ENCODE assay signal across 10 cellular contexts in the genomic region with DNA sequence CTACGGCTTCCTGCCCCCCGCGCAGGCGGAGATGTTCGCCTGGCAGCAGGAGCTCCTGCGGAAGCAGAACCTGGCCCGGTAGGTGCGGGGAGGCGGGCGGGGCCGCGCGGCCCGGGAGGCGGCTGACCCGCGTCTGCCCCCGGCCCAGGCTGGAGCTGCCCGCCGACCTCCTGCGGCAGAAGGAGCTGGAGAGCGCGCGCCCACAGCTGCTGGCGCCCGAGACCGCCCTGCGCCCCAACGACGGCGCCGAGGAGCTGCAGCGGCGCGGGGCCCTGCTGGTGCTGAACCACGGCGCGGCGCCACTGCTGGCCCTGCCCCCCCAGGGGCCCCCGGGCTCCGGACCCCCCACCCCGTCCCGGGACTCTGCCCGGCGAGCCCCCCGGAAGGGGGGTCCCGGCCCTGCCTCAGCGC. TPM values are rescaled to one million over a fixed set of nuclear protein-coding genes. Genes with fewer than 3 reads are reported as not detected.
DNase-seq lines count a peak whose midpoint lies in the region; TF ChIP-seq lines count a peak whose summit lies in the region.
"Had no signal": no experiment of that assay in that cellular context is flagged by ENCODE, and none has a peak within 500 bp of the region (broad histone marks: within the 10 kb centered on the region; RNA-seq: fewer than 3 reads in every experiment).

No MANE protein-coding gene starts in this region.

- peaks cover 34 to 57% (median 52%) of the 10 kb centered on the region in 4 donors for H3K4me1 ChIP-seq in esophagus muscularis mucosa
- H3K4me1 ChIP-seq in sigmoid colon, result peaks cover 0 to 40% (median 38%) of the 10 kb centered on the region in 4 donors

- DNase-seq in NCI-H1417 (lab: John Stamatoyannopoulos, UW), result peak; percentile 40 to 83 (median 81)
- no peak for DNase-seq in NCI-H1417 treated with DMSO at 0.1 percent for 48 hours (lab: John Stamatoyannopoulos, UW)
- DNase-seq in NCI-H69 (lab: John Stamatoyannopoulos, UW), result peak; percentile 81
- no peak for DNase-seq in esophagus muscularis mucosa (ENCODE audit: extremely low spot score)
- no peak for DNase-seq in sigmoid colon
- DNase-seq in DMS153 treated with DMSO at 0.1 percent for 48 hours (lab: John Stamatoyannopoulos, UW; ENCODE audit: unreplicated experiment), result no peak
- DNase-seq in DMS79 (lab: John Stamatoyannopoulos, UW), result no peak
- DNase-seq in UCSD-AML1 (lab: John Stamatoyannopoulos, UW; ENCODE audit: unreplicated experiment), result no peak
- DNase-seq: activated CD4-positive, alpha-beta T cell treated with anti-CD3 and anti-CD28 coated beads for 36 hours had no signal

- WGBS in esophagus muscularis mucosa, result 0% methylated on average over 3 of the region's 48 CpGs
- 1 to 2% methylated on average over 48 of the region's 48 CpGs for WGBS in sigmoid colon, 2 donors

- H3K36me3 ChIP-seq in esophagus muscularis mucosa, result peaks cover 13 to 32% (median 30%) of the 10 kb centered on the region in 4 donors
- H3K36me3 ChIP-seq in sigmoid colon, result peaks cover 0 to 31% (median under 1%) of the 10 kb centered on the region in 4 donors

- no peak for TF ChIP-seq POLR2A in esophagus muscularis mucosa (IDR thresholded peaks at IDR 0.05; ENCODE audit: low read depth)
- TF ChIP-seq POLR2A in sigmoid colon (IDR thresholded peaks at IDR 0.05), result no peak

- H3K27me3 ChIP-seq in esophagus muscularis mucosa, result peaks cover 10 to 65% (median 29%) of the 10 kb centered on the region in 4 donors
- peaks cover 47 to 65% (median 56%) of the 10 kb centered on the region in 3 donors for H3K27me3 ChIP-seq in sigmoid colon

- no peak for TF ChIP-seq EP300 in esophagus muscularis mucosa (IDR thresholded peaks at IDR 0.05)
- TF ChIP-seq EP300 in sigmoid colon (IDR thresholded peaks at IDR 0.05), result no peak

- intact Hi-C loops in esophagus muscularis mucosa (cut with DNase I) (no loop called here), sigmoid colon (cut with DNase I) (loop anchor here (5.0 kb wide), 1 partner anchor 35 kb away; no protein-coding TSS in a partner anchor)

- TF ChIP-seq CTCF in esophagus muscularis mucosa (IDR thresholded peaks at IDR 0.05) (no peak), sigmoid colon (IDR thresholded peaks at IDR 0.05) (no peak)

- H3K4me3 ChIP-seq in esophagus muscularis mucosa, result peak overlapping the region; percentile 48 to 61 (median 50)
- peak overlapping the region in 3 of 4 donors; percentile 19 to 49 (median 42) for H3K4me3 ChIP-seq in sigmoid colon

- H3K9me3 ChIP-seq in esophagus muscularis mucosa (no peaks in the 10 kb centered on the region), sigmoid colon (no peaks in the 10 kb centered on the region)

- H3K27ac ChIP-seq in esophagus muscularis mucosa (replicated peaks in 1 of 4), result peak overlapping the region; percentile 36 to 78 (median 66)
- H3K27ac ChIP-seq in sigmoid colon, result peak overlapping the region in 3 of 4 donors; percentile 56 to 75 (median 64)

RNA-seq across cellular contexts. Expression of gene NOC2L, which starts 16.6 kb away (rescaled TPM):
- total RNA-seq in esophagus muscularis mucosa (10 to 100 TPM; 35.3 to 54.1 (median 47.5) TPM), sigmoid colon (10 to 100 TPM; 26.0 to 32.6 (median 27.8) TPM)
- polyA plus RNA-seq in sigmoid colon, result 10 to 100 TPM; 25.4 to 81.6 (median 25.8) TPM

RNA-seq across cellular contexts. Expression of gene KLHL17, which starts 18.0 kb away (rescaled TPM):
- total RNA-seq in esophagus muscularis mucosa (10 to 100 TPM in 1 of 4 donors, 1 to 10 TPM in 3; 3.7 to 10.8 (median 6.2) TPM), sigmoid colon (10 to 100 TPM in 1 of 4 donors, 1 to 10 TPM in 3; 4.5 to 10.5 (median 5.1) TPM)
- polyA plus RNA-seq in sigmoid colon, result 10 to 100 TPM in 1 of 3 donors, 1 to 10 TPM in 1, under 1 TPM in 1; 0.69 to 10.8 (median 1.2) TPM

RNA-seq across cellular contexts. Expression of gene SAMD11, which starts 18.7 kb away (rescaled TPM):
- total RNA-seq in esophagus muscularis mucosa (10 to 100 TPM in 2 of 4 donors, 1 to 10 TPM in 2; 6.2 to 28.8 (median 13.9) TPM), sigmoid colon (1 to 10 TPM; 2.1 to 4.6 (median 4.2) TPM)
- polyA plus RNA-seq in sigmoid colon, result 1 to 10 TPM in 2 of 3 donors, under 1 TPM in 1; 0.60 to 4.9 (median 3.7) TPM
- total RNA-seq: activated CD4-positive, alpha-beta T cell treated with anti-CD3 and anti-CD28 coated beads for 36 hours had no signal
- polyA plus RNA-seq: keratinocyte had no signal

RNA-seq across cellular contexts. Expression of gene PLEKHN1, which starts 23.9 kb away (rescaled TPM):
- total RNA-seq in esophagus muscularis mucosa (under 1 TPM in 3 of 4 donors, not detected in 1; 0.17 to 0.50 (median 0.19) TPM), sigmoid colon (not detected)
- polyA plus RNA-seq in sigmoid colon, result 1 to 10 TPM in 1 of 3 donors, under 1 TPM in 1, not detected in 1; 0.46 to 1.5 TPM

RNA-seq across cellular contexts. Expression of gene PERM1, which starts 39.5 kb away (rescaled TPM):
- total RNA-seq in esophagus muscularis mucosa, result under 1 TPM; 0.11 to 0.50 (median 0.30) TPM
- under 1 TPM in 1 of 4 donors, not detected in 3; under 0.01 TPM for total RNA-seq in sigmoid colon
- under 1 TPM in 2 of 3 donors, not detected in 1; 0.16 to 0.69 TPM for polyA plus RNA-seq in sigmoid colon
- total RNA-seq: activated CD4-positive, alpha-beta T cell treated with anti-CD3 and anti-CD28 coated beads for 36 hours had no signal
- polyA plus RNA-seq: keratinocyte had no signal

Comparison
In these comparisons a context has a peak if more than half of its experiments do, and no peak if none do; other contexts are left out.
1. DNase-seq: peak in NCI-H1417 (3 of 3) and NCI-H69 (single experiment); none in NCI-H1417 treated with DMSO at 0.1 percent for 48 hours (single experiment), esophagus muscularis mucosa (single experiment), sigmoid colon (single experiment), DMS153 treated with DMSO at 0.1 percent for 48 hours (single experiment), DMS79 (single experiment) and UCSD-AML1 (single experiment).